ENCODE assay signal across 20 cellular contexts in the genomic region with DNA sequence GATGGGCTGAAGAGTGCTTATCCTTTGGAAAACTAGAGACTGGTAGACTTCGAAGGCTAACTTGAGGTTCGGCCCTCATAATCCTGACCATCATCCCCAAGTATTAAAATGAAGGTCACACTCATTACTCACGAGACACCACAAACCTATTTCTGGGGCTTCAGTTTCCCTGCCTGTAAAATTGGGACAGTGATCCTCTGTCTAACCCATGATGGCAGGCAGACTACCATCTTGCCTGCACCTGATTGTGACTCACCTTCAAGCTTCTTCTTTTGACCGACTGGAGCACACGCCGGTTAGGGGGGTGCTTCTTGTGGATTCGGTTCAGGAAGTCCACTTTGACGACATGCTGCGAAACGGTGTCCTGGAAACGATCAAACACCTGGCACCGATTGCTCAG. TPM values are rescaled to one million over a fixed set of nuclear protein-coding genes. Genes with fewer than 3 reads are reported as not detected.
A peak's percentile ranks its signal among the peaks of the same experiment; 100 is the strongest.
DNase-seq lines count a peak whose midpoint lies in the region; ATAC-seq and TF ChIP-seq lines count a peak whose summit lies in the region.
"Had no signal": no experiment of that assay in that cellular context is flagged by ENCODE, and none has a peak within 500 bp of the region (broad histone marks: within the 10 kb centered on the region; RNA-seq: fewer than 3 reads in every experiment).

No MANE protein-coding gene starts in this region.

- peaks cover 98% of the 10 kb centered on the region for H3K36me3 ChIP-seq in WERI-Rb-1
- peaks cover 4 to 93% (median 42%) of the 10 kb centered on the region in 4 donors for H3K36me3 ChIP-seq in right lobe of liver

- ATAC-seq in natural killer cell (no peak), GM19035 (IDR thresholded peaks at IDR 0.05; ENCODE audit: unreplicated experiment) (no peak), right lobe of liver (no peak)
- ATAC-seq in natural killer cell treated with Interleukin-12 subunit alpha and Interleukin-12 subunit beta and Interleukin-15 and Interleukin-18, amount 100 ng/mL, for 72 hours = no peak
- ATAC-seq: stimulated activated naive CD8-positive, alpha-beta T cell treated with anti-CD3 and anti-CD28 coated beads, Interleukin-15, Interleukin-2, amounts not matched to agents 100 U/mL and 50 U/mL, for 24 hours had no signal

- no peak for TF ChIP-seq CTCF in natural killer cell (IDR thresholded peaks at IDR 0.05)
- no peak for TF ChIP-seq CTCF in WERI-Rb-1 (IDR thresholded peaks at IDR 0.05; ENCODE audit: low read depth, low read length)
- TF ChIP-seq CTCF in nephron progenitor cell (IDR thresholded peaks at IDR 0.05) = no peak
- no peak for TF ChIP-seq CTCF in right lobe of liver (IDR thresholded peaks at IDR 0.05)

- H3K9me3 Mint-ChIP-seq in natural killer cell (no peaks in the 10 kb centered on the region), nephron progenitor cell (no peaks in the 10 kb centered on the region)
- H3K9me3 Mint-ChIP-seq in natural killer cell treated with Interleukin-12 subunit alpha and Interleukin-12 subunit beta and Interleukin-15 and Interleukin-18, amount 100 ng/mL, for 72 hours = no peaks in the 10 kb centered on the region
- H3K9me3 Mint-ChIP-seq: activated CD4-positive, alpha-beta memory T cell treated with anti-CD3 and anti-CD28 coated beads, Interleukin-2, amount 10 ng/mL, durations not matched to agents 7 days and 5 days; T-helper 1 cell treated with Interleukin-12 subunit alpha and Interleukin-12 subunit beta and Interleukin-4 antibody, amounts not matched to agents 30 μg/mL and 1 μg/mL, for 36 hours had no signal

- peak overlapping the region; percentile 24; the same call in 1 of the 2 replicates for H3K27ac ChIP-seq in WERI-Rb-1
- no peak overlapping the region for H3K27ac ChIP-seq in right lobe of liver
- H3K27ac ChIP-seq: coronary artery, epithelial cell of prostate, pancreas, thoracic aorta had no signal

- no peak for TF ChIP-seq POLR2A in right lobe of liver (IDR thresholded peaks at IDR 0.05)

- no peaks in the 10 kb centered on the region for H3K9me3 ChIP-seq in WERI-Rb-1 (ENCODE audit: severe bottlenecking)
- H3K9me3 ChIP-seq in right lobe of liver = no peaks in the 10 kb centered on the region
- H3K9me3 ChIP-seq: pancreas, SK-N-SH, thoracic aorta had no signal

- peak overlapping the region; percentile 59 to 78 for H3K27ac Mint-ChIP-seq in natural killer cell
- no peak overlapping the region for H3K27ac Mint-ChIP-seq in natural killer cell treated with Interleukin-12 subunit alpha and Interleukin-12 subunit beta and Interleukin-15 and Interleukin-18, amount 100 ng/mL, for 72 hours
- H3K27ac Mint-ChIP-seq in nephron progenitor cell = peak overlapping the region; percentile 39

- H3K4me1 ChIP-seq in right lobe of liver = peaks cover 0 to 13% (median 6%) of the 10 kb centered on the region in 4 donors

- no peaks in the 10 kb centered on the region for H3K27me3 Mint-ChIP-seq in natural killer cell (ENCODE audit: low read depth in 2 of 2)
- no peaks in the 10 kb centered on the region for H3K27me3 Mint-ChIP-seq in natural killer cell treated with Interleukin-12 subunit alpha and Interleukin-12 subunit beta and Interleukin-15 and Interleukin-18, amount 100 ng/mL, for 72 hours
- peaks cover 2% of the 10 kb centered on the region for H3K27me3 Mint-ChIP-seq in nephron progenitor cell (ENCODE audit: low read depth, poor library complexity)
- H3K27me3 Mint-ChIP-seq: activated CD4-positive, alpha-beta memory T cell treated with anti-CD3 and anti-CD28 coated beads, Interleukin-2, amount 10 ng/mL, durations not matched to agents 7 days and 5 days had no signal

- H3K4me3 Mint-ChIP-seq in natural killer cell (no peak overlapping the region), nephron progenitor cell (no peak overlapping the region)
- no peak overlapping the region for H3K4me3 Mint-ChIP-seq in natural killer cell treated with Interleukin-12 subunit alpha and Interleukin-12 subunit beta and Interleukin-15 and Interleukin-18, amount 100 ng/mL, for 72 hours
- H3K4me3 Mint-ChIP-seq: activated CD4-positive, alpha-beta memory T cell treated with anti-CD3 and anti-CD28 coated beads, Interleukin-2, amount 10 ng/mL, durations not matched to agents 7 days and 5 days; T-helper 1 cell treated with Interleukin-12 subunit alpha and Interleukin-12 subunit beta and Interleukin-4 antibody, amounts not matched to agents 30 μg/mL and 1 μg/mL, for 36 hours had no signal

- DNase-seq in natural killer cell (no peak), WERI-Rb-1 (no peak), nephron progenitor cell (no peak), right lobe of liver (no peak), anterior cingulate cortex (lab: John Stamatoyannopoulos, UW) (no peak)
- no peak for DNase-seq in natural killer cell treated with Interleukin-12 subunit alpha and Interleukin-12 subunit beta and Interleukin-15 and Interleukin-18, amount 100 ng/mL, for 72 hours (ENCODE audit: low spot score)
- DNase-seq: activated effector memory CD4-positive, alpha-beta T cell treated with Interleukin-2 at 50 U/mL for 16 hours; islet precursor cell; NCI-H2107; PC-3 had no signal

- H3K27me3 ChIP-seq in WERI-Rb-1 (ENCODE audit: insufficient read depth, low read depth, severe bottlenecking) (no peaks in the 10 kb centered on the region), right lobe of liver (no peaks in the 10 kb centered on the region)
- H3K27me3 ChIP-seq: pancreas had no signal

- WGBS in right lobe of liver (ENCODE audit: insufficient coverage, low coverage, low lambda C conversion rate, missing lambda C conversion rate) = 88% methylated on average over 3 of the region's 12 CpGs

- H3K4me3 ChIP-seq in WERI-Rb-1 (ENCODE audit: low read depth, low read length) (no peak overlapping the region), right lobe of liver (no peak overlapping the region)
- H3K4me3 ChIP-seq: coronary artery, GM12878, pancreas, thoracic aorta had no signal

- intact Hi-C loops in natural killer cell (cut with micrococcal nuclease) (no loop called here), right lobe of liver (cut with DNase I) (loop anchor here (10.0 kb wide), 2 partner anchors 62 to 162 kb away; partner anchors contain the start of gene ERAL1 (in 1 of the 2))

- H3K36me3 Mint-ChIP-seq in natural killer cell (peaks cover 20% of the 10 kb centered on the region), nephron progenitor cell (ENCODE audit: low read depth) (peaks cover 80% of the 10 kb centered on the region)
- H3K36me3 Mint-ChIP-seq in natural killer cell treated with Interleukin-12 subunit alpha and Interleukin-12 subunit beta and Interleukin-15 and Interleukin-18, amount 100 ng/mL, for 72 hours = peaks cover 40% of the 10 kb centered on the region

- peaks cover 6 to 8% of the 10 kb centered on the region in 2 donors for H3K4me1 Mint-ChIP-seq in natural killer cell
- peaks cover 9 to 15% of the 10 kb centered on the region in 2 donors for H3K4me1 Mint-ChIP-seq in natural killer cell treated with Interleukin-12 subunit alpha and Interleukin-12 subunit beta and Interleukin-15 and Interleukin-18, amount 100 ng/mL, for 72 hours (ENCODE audit: low read depth in 2 of 2)
- no peaks in the 10 kb centered on the region for H3K4me1 Mint-ChIP-seq in nephron progenitor cell

RNA-seq across cellular contexts. Expression of gene DHRS13, which starts 14.2 kb away (rescaled TPM):
- total RNA-seq in natural killer cell (10 to 100 TPM; 22.5 to 27.3 (median 23.2) TPM), right lobe of liver (10 to 100 TPM in 3 of 6 experiments, 1 to 10 TPM in 3; 3.4 to 27.4 (median 8.8) TPM)
- 10 to 100 TPM; 22.5 to 26.1 TPM for total RNA-seq in natural killer cell treated with Interleukin-12 subunit alpha and Interleukin-12 subunit beta and Interleukin-15 and Interleukin-18, amount 100 ng/mL, for 72 hours

RNA-seq across cellular contexts. Expression of gene FLOT2, which starts 19.5 kb away (rescaled TPM):
- 100 to 1,000 TPM; 132 to 152 (median 152) TPM for total RNA-seq in natural killer cell
- total RNA-seq in natural killer cell treated with Interleukin-12 subunit alpha and Interleukin-12 subunit beta and Interleukin-15 and Interleukin-18, amount 100 ng/mL, for 72 hours = 10 to 100 TPM; 79.3 to 95.8 TPM
- total RNA-seq in right lobe of liver = 100 to 1,000 TPM in 1 of 6 experiments, 10 to 100 TPM in 5; 64.9 to 131 (median 82.8) TPM

RNA-seq across cellular contexts. Expression of gene PHF12, which starts 34.3 kb away (rescaled TPM):
- total RNA-seq in natural killer cell = 100 to 1,000 TPM; 163 to 177 (median 171) TPM
- total RNA-seq in natural killer cell treated with Interleukin-12 subunit alpha and Interleukin-12 subunit beta and Interleukin-15 and Interleukin-18, amount 100 ng/mL, for 72 hours = 10 to 100 TPM; 68.0 to 72.2 TPM
- 10 to 100 TPM; 13.0 to 33.1 (median 17.4) TPM for total RNA-seq in right lobe of liver

Comparison
In these comparisons a context has a peak if more than half of its experiments do, and no peak if none do; other contexts are left out.
1. H3K27ac Mint-ChIP-seq: peak in natural killer cell (2 of 2) and nephron progenitor cell (single experiment); none in natural killer cell treated with Interleukin-12 subunit alpha and Interleukin-12 subunit beta and Interleukin-15 and Interleukin-18, amount 100 ng/mL, for 72 hours (0 of 2).